ENCODE assay signal across 1 cellular context in the genomic region with DNA sequence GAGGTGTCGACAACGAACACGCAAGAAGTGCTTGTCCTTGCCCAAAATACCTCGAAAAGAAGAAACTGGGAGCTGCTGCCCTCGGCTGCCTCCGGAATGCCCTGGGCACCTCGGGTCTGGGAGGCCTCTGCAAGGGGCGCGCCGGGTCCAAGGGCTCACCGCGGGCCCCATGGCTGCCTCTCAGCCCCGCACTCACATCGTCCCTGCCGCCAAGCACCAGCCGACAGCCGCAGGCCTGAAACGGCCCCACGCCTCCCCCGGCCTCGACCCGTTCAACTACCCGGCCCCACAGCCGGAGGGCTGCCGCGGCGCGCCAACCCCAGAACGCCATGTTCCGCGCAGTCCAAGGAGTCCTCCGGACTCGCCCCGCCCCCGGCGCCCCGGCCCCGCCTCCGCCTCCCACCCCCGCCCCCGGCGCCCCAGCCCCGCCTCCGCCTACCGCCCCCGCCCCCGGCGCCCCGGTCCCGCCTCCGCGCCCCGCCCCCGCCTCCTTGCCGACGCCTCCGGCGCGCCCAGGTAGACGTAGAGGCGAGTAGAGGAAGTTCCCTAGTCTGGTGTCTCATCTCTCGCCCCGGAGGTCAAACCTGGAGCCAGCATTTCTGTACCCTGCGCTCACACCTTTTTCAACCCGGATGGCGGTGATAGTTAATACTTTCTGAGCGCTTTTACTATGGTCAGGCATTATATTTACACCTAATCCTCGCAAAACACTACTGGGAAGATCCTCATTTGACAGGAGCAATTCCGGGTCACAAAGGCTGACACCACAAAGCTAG.
TF ChIP-seq lines count a peak whose summit lies in the region.

Gene SIRT3 (minus strand): TSS at position 345 of the 776 bp plus-strand sequence. CDS start 14 bp downstream, at position 331.

TF ChIP-seq in HepG2, 621 proteins besides CTCF, POLR2A, EP300 and RAD21 (continued from another document and continues in another):
- TF ChIP-seq ZBTB4 (CRISPR knock-in tag; IDR thresholded peaks at IDR 0.05; ENCODE audit: borderline replicate concordance) (no peak), PBX3 (CRISPR knock-in tag; IDR thresholded peaks at IDR 0.05; ENCODE audit: borderline replicate concordance) (no peak), DNMT3B (CRISPR knock-in tag; conservative IDR thresholded peaks at IDR 0.05) (no peak), ZNF816 (CRISPR knock-in tag; IDR thresholded peaks at IDR 0.05; ENCODE audit: borderline replicate concordance) (0 out of 2 replicates have a peak, but pooled peaks have one; percentile 17), CENPX (CRISPR knock-in tag; IDR thresholded peaks at IDR 0.05) (no peak), ZFP1 (CRISPR knock-in tag; IDR thresholded peaks at IDR 0.05) (no peak), SPEN (CRISPR knock-in tag; IDR thresholded peaks at IDR 0.05; ENCODE audit: low read depth) (peak; percentile 59), ZKSCAN1 (IDR thresholded peaks at IDR 0.05; ENCODE audit: low read length) (no peak), CSRNP1 (CRISPR knock-in tag; IDR thresholded peaks at IDR 0.05) (peak; percentile 76; the same call in 1 of the 2 replicates), TRAFD1 (CRISPR knock-in tag; IDR thresholded peaks at IDR 0.05; ENCODE audit: borderline replicate concordance) (no peak), SP1 (IDR thresholded peaks at IDR 0.05) (no peak), SP1 (CRISPR knock-in tag; IDR thresholded peaks at IDR 0.05) (no peak; the same call in 1 of the 2 replicates), MAX (IDR thresholded peaks at IDR 0.05) (peak; percentile 41), ATF7 (IDR thresholded peaks at IDR 0.05) (no peak), ATF7 (CRISPR knock-in tag; IDR thresholded peaks at IDR 0.05) (no peak), CBX2 (IDR thresholded peaks at IDR 0.05; ENCODE audit: low read depth, low read length) (no peak), CBX2 (CRISPR knock-in tag; IDR thresholded peaks at IDR 0.05; ENCODE audit: low read depth) (no peak), CEBPB (IDR thresholded peaks at IDR 0.05; ENCODE audit: borderline replicate concordance, low read depth, low read length) (no peak), ZNF17 (CRISPR knock-in tag; IDR thresholded peaks at IDR 0.05) (no peak)
- TF ChIP-seq, protein P1, sequence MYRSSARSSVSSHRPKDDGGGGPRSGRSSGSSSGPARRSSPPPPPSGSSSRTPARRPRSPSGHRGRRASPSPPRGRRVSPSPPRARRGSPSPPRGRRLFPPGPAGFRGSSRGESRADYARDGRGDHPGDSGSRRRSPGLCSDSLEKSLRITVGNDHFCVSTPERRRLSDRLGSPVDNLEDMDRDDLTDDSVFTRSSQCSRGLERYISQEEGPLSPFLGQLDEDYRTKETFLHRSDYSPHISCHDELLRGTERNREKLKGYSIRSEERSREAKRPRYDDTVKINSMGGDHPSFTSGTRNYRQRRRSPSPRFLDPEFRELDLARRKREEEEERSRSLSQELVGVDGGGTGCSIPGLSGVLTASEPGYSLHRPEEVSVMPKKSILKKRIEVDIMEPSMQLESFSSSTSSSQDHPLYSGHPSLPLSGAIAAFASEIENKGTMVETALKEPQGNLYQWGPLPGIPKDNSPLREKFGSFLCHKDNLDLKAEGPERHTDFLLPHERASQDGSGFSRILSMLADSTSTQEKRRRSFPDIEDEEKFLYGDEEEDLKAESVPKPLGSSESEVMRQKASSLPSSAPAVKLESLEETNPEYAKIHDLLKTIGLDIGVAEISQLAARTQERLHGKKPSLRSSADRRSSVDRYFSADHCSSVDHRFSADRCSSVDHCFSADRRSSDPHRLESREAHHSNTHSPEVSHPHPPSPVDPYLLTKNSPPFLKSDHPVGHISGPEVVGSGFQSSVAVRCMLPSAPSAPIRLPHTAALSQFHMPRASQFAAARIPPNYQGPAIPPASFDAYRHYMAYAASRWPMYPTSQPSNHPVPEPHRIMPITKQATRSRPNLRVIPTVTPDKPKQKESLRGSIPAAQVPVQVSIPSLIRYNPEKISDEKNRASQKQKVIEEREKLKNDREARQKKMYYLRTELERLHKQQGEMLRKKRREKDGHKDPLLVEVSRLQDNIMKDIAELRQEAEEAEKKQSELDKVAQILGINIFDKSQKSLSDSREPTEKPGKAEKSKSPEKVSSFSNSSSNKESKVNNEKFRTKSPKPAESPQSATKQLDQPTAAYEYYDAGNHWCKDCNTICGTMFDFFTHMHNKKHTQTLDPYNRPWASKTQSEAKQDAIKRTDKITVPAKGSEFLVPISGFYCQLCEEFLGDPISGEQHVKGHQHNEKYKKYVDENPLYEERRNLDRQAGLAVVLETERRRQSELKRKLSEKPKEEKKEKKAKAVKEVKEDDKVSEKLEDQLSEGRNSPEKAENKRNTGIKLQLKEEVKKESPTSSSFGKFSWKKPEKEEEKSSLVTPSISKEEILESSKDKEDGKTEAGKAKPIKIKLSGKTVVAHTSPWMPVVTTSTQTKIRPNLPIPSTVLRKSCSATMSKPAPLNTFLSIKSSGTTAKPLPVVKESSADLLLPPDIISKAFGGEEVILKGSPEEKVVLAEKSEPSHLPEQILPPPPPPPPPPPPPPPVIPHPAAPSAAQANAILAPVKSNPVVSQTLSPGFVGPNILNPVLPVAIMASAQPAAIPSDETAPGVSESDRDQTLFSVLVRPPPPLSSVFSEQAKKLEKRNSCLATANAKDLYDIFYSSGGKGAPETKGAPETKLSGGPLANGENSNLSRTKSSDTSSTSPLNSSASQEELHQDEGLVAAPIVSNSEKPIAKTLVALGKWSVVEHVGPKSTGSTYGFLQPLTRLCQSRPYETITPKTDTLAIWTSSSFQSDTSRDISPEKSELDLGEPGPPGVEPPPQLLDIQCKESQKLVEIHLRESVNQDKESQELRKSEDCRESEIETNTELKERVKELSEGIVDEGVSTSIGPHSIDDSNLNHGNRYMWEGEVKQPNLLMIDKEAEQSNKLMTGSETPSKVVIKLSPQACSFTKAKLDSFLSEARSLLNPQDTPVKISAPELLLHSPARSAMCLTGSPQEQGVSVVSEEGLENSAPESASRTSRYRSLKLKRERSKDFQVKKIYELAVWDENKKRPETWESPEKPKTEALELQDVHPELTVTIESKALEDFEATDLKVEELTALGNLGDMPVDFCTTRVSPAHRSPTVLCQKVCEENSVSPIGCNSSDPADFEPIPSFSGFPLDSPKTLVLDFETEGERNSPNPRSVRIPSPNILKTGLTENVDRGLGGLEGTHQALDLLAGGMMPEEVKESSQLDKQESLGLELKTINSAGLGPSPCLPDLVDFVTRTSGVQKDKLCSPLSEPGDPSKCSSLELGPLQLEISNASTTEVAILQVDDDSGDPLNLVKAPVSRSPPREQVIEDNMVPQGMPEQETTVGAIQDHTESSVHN (CRISPR knock-in tag; IDR thresholded peaks at IDR 0.05) = no peak
- TF ChIP-seq, protein P2, sequence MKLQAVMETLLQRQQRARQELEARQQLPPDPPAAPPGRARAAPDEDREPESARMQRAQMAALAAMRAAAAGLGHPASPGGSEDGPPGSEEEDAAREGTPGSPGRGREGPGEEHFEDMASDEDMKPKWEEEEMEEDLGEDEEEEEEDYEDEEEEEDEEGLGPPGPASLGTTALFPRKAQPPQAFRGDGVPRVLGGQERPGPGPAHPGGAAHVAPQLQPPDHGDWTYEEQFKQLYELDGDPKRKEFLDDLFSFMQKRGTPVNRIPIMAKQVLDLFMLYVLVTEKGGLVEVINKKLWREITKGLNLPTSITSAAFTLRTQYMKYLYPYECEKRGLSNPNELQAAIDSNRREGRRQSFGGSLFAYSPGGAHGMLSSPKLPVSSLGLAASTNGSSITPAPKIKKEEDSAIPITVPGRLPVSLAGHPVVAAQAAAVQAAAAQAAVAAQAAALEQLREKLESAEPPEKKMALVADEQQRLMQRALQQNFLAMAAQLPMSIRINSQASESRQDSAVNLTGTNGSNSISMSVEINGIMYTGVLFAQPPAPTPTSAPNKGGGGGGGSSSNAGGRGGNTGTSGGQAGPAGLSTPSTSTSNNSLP (IDR thresholded peaks at IDR 0.05; ENCODE audit: low read depth, low read length) = no peak
- TF ChIP-seq, protein P3, sequence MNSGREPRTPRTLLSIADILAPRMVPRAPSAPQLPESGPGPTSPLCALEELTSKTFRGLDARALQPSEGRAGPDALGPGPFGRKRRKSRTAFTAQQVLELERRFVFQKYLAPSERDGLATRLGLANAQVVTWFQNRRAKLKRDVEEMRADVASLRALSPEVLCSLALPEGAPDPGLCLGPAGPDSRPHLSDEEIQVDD (CRISPR knock-in tag; IDR thresholded peaks at IDR 0.05; ENCODE audit: borderline replicate concordance) = 0 out of 2 replicates have a peak, but pooled peaks have one; percentile 58
- TF ChIP-seq, protein P4, sequence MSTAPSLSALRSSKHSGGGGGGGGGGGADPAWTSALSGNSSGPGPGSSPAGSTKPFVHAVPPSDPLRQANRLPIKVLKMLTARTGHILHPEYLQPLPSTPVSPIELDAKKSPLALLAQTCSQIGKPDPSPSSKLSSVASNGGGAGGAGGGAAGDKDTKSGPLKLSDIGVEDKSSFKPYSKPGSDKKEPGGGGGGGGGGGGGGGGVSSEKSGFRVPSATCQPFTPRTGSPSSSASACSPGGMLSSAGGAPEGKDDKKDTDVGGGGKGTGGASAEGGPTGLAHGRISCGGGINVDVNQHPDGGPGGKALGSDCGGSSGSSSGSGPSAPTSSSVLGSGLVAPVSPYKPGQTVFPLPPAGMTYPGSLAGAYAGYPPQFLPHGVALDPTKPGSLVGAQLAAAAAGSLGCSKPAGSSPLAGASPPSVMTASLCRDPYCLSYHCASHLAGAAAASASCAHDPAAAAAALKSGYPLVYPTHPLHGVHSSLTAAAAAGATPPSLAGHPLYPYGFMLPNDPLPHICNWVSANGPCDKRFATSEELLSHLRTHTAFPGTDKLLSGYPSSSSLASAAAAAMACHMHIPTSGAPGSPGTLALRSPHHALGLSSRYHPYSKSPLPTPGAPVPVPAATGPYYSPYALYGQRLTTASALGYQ (CRISPR knock-in tag; IDR thresholded peaks at IDR 0.05) = no peak; the same call in 1 of the 2 replicates
- TF ChIP-seq, protein P5, sequence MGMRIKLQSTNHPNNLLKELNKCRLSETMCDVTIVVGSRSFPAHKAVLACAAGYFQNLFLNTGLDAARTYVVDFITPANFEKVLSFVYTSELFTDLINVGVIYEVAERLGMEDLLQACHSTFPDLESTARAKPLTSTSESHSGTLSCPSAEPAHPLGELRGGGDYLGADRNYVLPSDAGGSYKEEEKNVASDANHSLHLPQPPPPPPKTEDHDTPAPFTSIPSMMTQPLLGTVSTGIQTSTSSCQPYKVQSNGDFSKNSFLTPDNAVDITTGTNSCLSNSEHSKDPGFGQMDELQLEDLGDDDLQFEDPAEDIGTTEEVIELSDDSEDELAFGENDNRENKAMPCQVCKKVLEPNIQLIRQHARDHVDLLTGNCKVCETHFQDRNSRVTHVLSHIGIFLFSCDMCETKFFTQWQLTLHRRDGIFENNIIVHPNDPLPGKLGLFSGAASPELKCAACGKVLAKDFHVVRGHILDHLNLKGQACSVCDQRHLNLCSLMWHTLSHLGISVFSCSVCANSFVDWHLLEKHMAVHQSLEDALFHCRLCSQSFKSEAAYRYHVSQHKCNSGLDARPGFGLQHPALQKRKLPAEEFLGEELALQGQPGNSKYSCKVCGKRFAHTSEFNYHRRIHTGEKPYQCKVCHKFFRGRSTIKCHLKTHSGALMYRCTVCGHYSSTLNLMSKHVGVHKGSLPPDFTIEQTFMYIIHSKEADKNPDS (CRISPR knock-in tag; IDR thresholded peaks at IDR 0.05) = no peak
